ENCODE assay signal across 28 cellular contexts in the genomic region with DNA sequence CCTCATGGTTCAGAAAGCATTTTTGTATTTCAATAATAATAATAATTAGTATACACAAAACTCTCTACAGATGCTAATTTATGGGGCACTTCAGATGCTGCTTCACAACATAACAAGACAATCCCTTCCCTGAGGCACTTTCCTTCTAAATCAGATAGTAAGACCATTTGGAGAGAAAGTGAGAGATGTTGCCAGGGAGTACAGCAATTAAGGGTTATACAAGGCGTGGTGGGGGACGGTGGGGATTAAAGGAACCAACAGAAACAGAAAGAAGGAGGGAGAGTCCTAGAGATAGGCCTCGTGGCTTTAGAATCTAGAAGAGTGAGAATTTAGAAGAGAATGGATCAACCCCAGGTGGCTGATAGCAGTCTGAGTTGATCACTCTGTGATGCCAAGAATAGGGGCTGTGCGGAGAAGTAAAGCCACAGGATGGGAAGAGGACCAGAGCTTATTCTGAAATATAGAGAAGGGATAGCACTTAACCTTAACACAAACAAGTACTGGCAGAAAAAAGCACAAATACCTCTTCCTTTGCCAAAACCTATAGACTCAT.
DNase-seq lines count a peak whose midpoint lies in the region; ATAC-seq and TF ChIP-seq lines count a peak whose summit lies in the region.
"Had no signal": no experiment of that assay in that cellular context is flagged by ENCODE, and none has a peak within 500 bp of the region (broad histone marks: within the 10 kb centered on the region; RNA-seq: fewer than 3 reads in every experiment).

No MANE protein-coding gene starts in this region.

- H3K27ac ChIP-seq in VCaP (peak overlapping the region; percentile 77), neural progenitor cell (peak overlapping the region; percentile 16), endodermal cell (ENCODE audit: low read depth, low read length) (no peak overlapping the region)
- H3K27ac ChIP-seq: brain microvascular endothelial cell, gastroesophageal sphincter, KMS-11, left ventricle myocardium inferior, neutrophil, right lobe of liver, stomach, thyroid gland, uterus had no signal

- 42% methylated on average over 3 to 4 of the region's 4 CpGs for whole genome bisulfite sequencing in endodermal cell (ENCODE audit: insufficient coverage in 1 of 2, insufficient read length in 1 of 2), 2 experiments

- H3K36me3 ChIP-seq in neural progenitor cell (no peaks in the 10 kb centered on the region), endodermal cell (ENCODE audit: control insufficient read depth, insufficient read depth, low read length) (peaks cover 12% of the 10 kb centered on the region)
- H3K36me3 ChIP-seq: uterus had no signal

- H3K36me3 Mint-ChIP-seq in neural progenitor cell (peaks cover 3% of the 10 kb centered on the region), endodermal cell (ENCODE audit: low read depth) (peaks cover 11% of the 10 kb centered on the region)

- H3K4me1 Mint-ChIP-seq in neural progenitor cell = peaks cover 4% of the 10 kb centered on the region
- H3K4me1 Mint-ChIP-seq in endodermal cell = peaks cover 10% of the 10 kb centered on the region
- H3K4me1 Mint-ChIP-seq: activated CD4-positive, alpha-beta T cell treated with anti-CD3 and anti-CD28 coated beads, Interleukin-2, amount 10 ng/mL, durations not matched to agents 24 days and 14 days; activated naive CD4-positive, alpha-beta T cell treated with anti-CD3 and anti-CD28 coated beads, Interleukin-2, amount 50 U/mL, for 24 hours; CD14-positive monocyte had no signal

- H3K4me1 ChIP-seq in neural progenitor cell (peaks cover 22% of the 10 kb centered on the region), endodermal cell (ENCODE audit: control insufficient read depth, insufficient read depth, low read length) (peaks cover 5% of the 10 kb centered on the region)
- H3K4me1 ChIP-seq: right lobe of liver, thyroid gland, uterus had no signal

- no peak overlapping the region for H3K4me3 ChIP-seq in neural progenitor cell
- H3K4me3 ChIP-seq in endodermal cell (ENCODE audit: low read length) = no peak overlapping the region
- H3K4me3 ChIP-seq: gastroesophageal sphincter, left ventricle myocardium inferior, right lobe of liver, stomach, thyroid gland, uterus had no signal

- DNase-seq in NCI-H524 (lab: John Stamatoyannopoulos, UW) (peak; percentile 30 to 41), NCI-H524 treated with DMSO at 0.1 percent for 48 hours (lab: John Stamatoyannopoulos, UW) (no peak), NCI-H146 treated with DMSO at 0.1 percent for 48 hours (lab: John Stamatoyannopoulos, UW; ENCODE audit: unreplicated experiment) (peak; percentile 4), neural progenitor cell (ENCODE audit: low spot score) (peak; percentile 46), endodermal cell (no peak), kidney tubule cell (ENCODE audit: low spot score) (no peak)
- DNase-seq: 8988T; activated CD4-positive, alpha-beta T cell treated with anti-CD3 and anti-CD28 coated beads, Interleukin-2, amount 10 ng/mL, durations not matched to agents 24 days and 14 days; activated CD8-positive, alpha-beta memory T cell treated with anti-CD3 and anti-CD28 coated beads for 24 hours; activated T-cell treated with anti-CD3 and anti-CD28 coated beads for 4 hours; amniotic stem cell; brain microvascular endothelial cell; GOT3; left ventricle myocardium inferior; right lobe of liver; SIG-M5; stimulated activated CD4-positive, alpha-beta T cell treated with anti-CD3 and anti-CD28 coated beads, Interleukin-2, amount 100 ng/mL, for 48 hours; stomach; thyroid gland; uterus had no signal

- H3K9me3 ChIP-seq in neural progenitor cell (ENCODE audit: low read depth) = no peaks in the 10 kb centered on the region
- H3K9me3 ChIP-seq in endodermal cell (ENCODE audit: control insufficient read depth, low read length) = no peaks in the 10 kb centered on the region
- H3K9me3 ChIP-seq: gastroesophageal sphincter, left ventricle myocardium inferior, neutrophil, right lobe of liver, stomach, thyroid gland, uterus had no signal

- no peak overlapping the region for H3K4me3 Mint-ChIP-seq in neural progenitor cell
- no peak overlapping the region for H3K4me3 Mint-ChIP-seq in endodermal cell
- H3K4me3 Mint-ChIP-seq: activated CD4-positive, alpha-beta T cell treated with anti-CD3 and anti-CD28 coated beads, Interleukin-2, amount 10 ng/mL, durations not matched to agents 24 days and 14 days; activated naive CD4-positive, alpha-beta T cell treated with anti-CD3 and anti-CD28 coated beads, Interleukin-2, amount 50 U/mL, for 24 hours; CD14-positive monocyte; T-helper 2 cell treated with Interferon-gamma antibody and Interleukin-4, amounts not matched to agents 5 μg/mL and 100 μg/mL, for 36 hours had no signal

- H3K27me3 Mint-ChIP-seq in neural progenitor cell (ENCODE audit: insufficient read depth, low read depth) = no peaks in the 10 kb centered on the region
- peaks cover 4% of the 10 kb centered on the region for H3K27me3 Mint-ChIP-seq in endodermal cell (ENCODE audit: insufficient read depth)
- H3K27me3 Mint-ChIP-seq: activated CD4-positive, alpha-beta T cell treated with anti-CD3 and anti-CD28 coated beads, Interleukin-2, amount 10 ng/mL, durations not matched to agents 24 days and 14 days; activated naive CD4-positive, alpha-beta T cell treated with anti-CD3 and anti-CD28 coated beads, Interleukin-2, amount 50 U/mL, for 24 hours had no signal

- H3K27ac Mint-ChIP-seq in neural progenitor cell (no peak overlapping the region), endodermal cell (no peak overlapping the region)
- H3K27ac Mint-ChIP-seq: activated CD4-positive, alpha-beta T cell treated with anti-CD3 and anti-CD28 coated beads, Interleukin-2, amount 10 ng/mL, durations not matched to agents 24 days and 14 days; activated naive CD4-positive, alpha-beta T cell treated with anti-CD3 and anti-CD28 coated beads, Interleukin-2, amount 50 U/mL, for 24 hours; T-helper 2 cell treated with Interferon-gamma antibody and Interleukin-4, amounts not matched to agents 5 μg/mL and 100 μg/mL, for 36 hours had no signal

- H3K27me3 ChIP-seq in neural progenitor cell = no peaks in the 10 kb centered on the region
- peaks cover 19% of the 10 kb centered on the region for H3K27me3 ChIP-seq in endodermal cell (ENCODE audit: control insufficient read depth, insufficient read depth, low read length, poor library complexity, severe bottlenecking)
- H3K27me3 ChIP-seq: brain microvascular endothelial cell, gastroesophageal sphincter, neutrophil, right lobe of liver, stomach, thyroid gland, uterus had no signal

- H3K4me2 ChIP-seq in neural progenitor cell = peak overlapping the region; percentile 28
- H3K4me2 ChIP-seq: KMS-11 had no signal

- H4K20me1 ChIP-seq in neural progenitor cell (ENCODE audit: low read depth) = peaks cover 14% of the 10 kb centered on the region

- ATAC-seq in GM18867 (IDR thresholded peaks at IDR 0.05; ENCODE audit: unreplicated experiment) = no peak
- ATAC-seq: gastroesophageal sphincter had no signal

- TF ChIP-seq CTCF in VCaP (conservative IDR thresholded peaks at IDR 0.05) = no peak
- no peak for TF ChIP-seq CTCF in neural progenitor cell (IDR thresholded peaks at IDR 0.05)
- TF ChIP-seq CTCF in endodermal cell (conservative IDR thresholded peaks at IDR 0.05) = no peak

- H3K9ac ChIP-seq in neural progenitor cell = no peak overlapping the region
- H3K9ac ChIP-seq in endodermal cell (ENCODE audit: extremely low read depth, low read length, poor library complexity, severe bottlenecking) = no peak overlapping the region
- H3K9ac ChIP-seq: KMS-11 had no signal

- peaks cover 18% of the 10 kb centered on the region for H3F3A ChIP-seq in neural progenitor cell (ENCODE audit: low read depth)

- H3K79me2 ChIP-seq in neural progenitor cell (ENCODE audit: low read depth) = no peaks in the 10 kb centered on the region

- H2AFZ ChIP-seq in neural progenitor cell (replicated peaks) = no peak overlapping the region

- H3K9me3 Mint-ChIP-seq in neural progenitor cell (no peaks in the 10 kb centered on the region), endodermal cell (no peaks in the 10 kb centered on the region)
- H3K9me3 Mint-ChIP-seq: activated CD4-positive, alpha-beta T cell treated with anti-CD3 and anti-CD28 coated beads, Interleukin-2, amount 10 ng/mL, durations not matched to agents 24 days and 14 days; activated naive CD4-positive, alpha-beta T cell treated with anti-CD3 and anti-CD28 coated beads, Interleukin-2, amount 50 U/mL, for 24 hours; T-helper 2 cell treated with Interferon-gamma antibody and Interleukin-4, amounts not matched to agents 5 μg/mL and 100 μg/mL, for 36 hours had no signal

Comparison
In these comparisons a context has a peak if more than half of its experiments do, and no peak if none do; other contexts are left out.
1. DNase-seq: peak in NCI-H524 (2 of 2), NCI-H146 treated with DMSO at 0.1 percent for 48 hours (single experiment) and neural progenitor cell (single experiment); none in NCI-H524 treated with DMSO at 0.1 percent for 48 hours (single experiment), endodermal cell (single experiment) and kidney tubule cell (single experiment).